Comparison of ENCODE assay signal across 1 cellular context in the genomic region with DNA sequence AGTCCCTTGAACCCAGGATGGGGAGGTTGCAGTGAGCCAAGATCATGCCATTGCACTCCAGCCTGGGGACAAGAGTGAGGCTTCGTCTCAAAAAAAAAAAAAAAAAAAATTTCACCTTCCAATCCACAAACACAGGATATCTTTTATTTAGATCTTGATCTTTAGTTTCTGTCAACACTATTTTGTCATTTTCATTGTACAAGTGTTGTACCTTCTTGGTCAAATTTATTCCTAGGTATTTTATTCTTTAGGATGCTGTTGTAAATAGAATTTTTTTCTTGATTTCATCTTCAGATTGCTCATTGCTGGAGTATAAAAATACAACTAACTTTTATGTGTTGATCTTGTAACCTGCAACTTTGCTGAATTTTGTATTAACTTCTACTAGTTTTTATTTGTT.
A peak's percentile ranks its signal among the peaks of the same experiment; 100 is the strongest.
TF ChIP-seq lines count a peak whose summit lies in the region.

No MANE protein-coding gene starts in this region.

TF ChIP-seq in HepG2, 621 proteins besides CTCF, POLR2A, EP300 and RAD21 (continued from another document):
- TF ChIP-seq, protein P1, sequence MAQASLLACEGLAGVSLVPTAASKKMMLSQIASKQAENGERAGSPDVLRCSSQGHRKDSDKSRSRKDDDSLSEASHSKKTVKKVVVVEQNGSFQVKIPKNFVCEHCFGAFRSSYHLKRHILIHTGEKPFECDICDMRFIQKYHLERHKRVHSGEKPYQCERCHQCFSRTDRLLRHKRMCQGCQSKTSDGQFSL (CRISPR knock-in tag; IDR thresholded peaks at IDR 0.05) = no peak
- TF ChIP-seq, protein P2, sequence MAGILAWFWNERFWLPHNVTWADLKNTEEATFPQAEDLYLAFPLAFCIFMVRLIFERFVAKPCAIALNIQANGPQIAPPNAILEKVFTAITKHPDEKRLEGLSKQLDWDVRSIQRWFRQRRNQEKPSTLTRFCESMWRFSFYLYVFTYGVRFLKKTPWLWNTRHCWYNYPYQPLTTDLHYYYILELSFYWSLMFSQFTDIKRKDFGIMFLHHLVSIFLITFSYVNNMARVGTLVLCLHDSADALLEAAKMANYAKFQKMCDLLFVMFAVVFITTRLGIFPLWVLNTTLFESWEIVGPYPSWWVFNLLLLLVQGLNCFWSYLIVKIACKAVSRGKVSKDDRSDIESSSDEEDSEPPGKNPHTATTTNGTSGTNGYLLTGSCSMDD (CRISPR knock-in tag; IDR thresholded peaks at IDR 0.05) = no peak
- TF ChIP-seq ZNF563 (CRISPR knock-in tag; IDR thresholded peaks at IDR 0.05) (0 out of 2 replicates have a peak, but pooled peaks have one; percentile 1), PHF21A (CRISPR knock-in tag; IDR thresholded peaks at IDR 0.05) (no peak), CC2D1A (CRISPR knock-in tag; IDR thresholded peaks at IDR 0.05) (no peak), ZFP36L2 (CRISPR knock-in tag; IDR thresholded peaks at IDR 0.05) (no peak), ZBTB7B (CRISPR knock-in tag; IDR thresholded peaks at IDR 0.05) (no peak), SRF (IDR thresholded peaks at IDR 0.05; ENCODE audit: low read depth, low read length) (no peak), ZBTB20 (CRISPR knock-in tag; IDR thresholded peaks at IDR 0.05; ENCODE audit: borderline replicate concordance, low read depth) (no peak), POLR2AphosphoS2 (IDR thresholded peaks at IDR 0.05; ENCODE audit: low read depth, low read length) (no peak), ZNF20 (CRISPR knock-in tag; IDR thresholded peaks at IDR 0.05) (no peak), TRIM24 (CRISPR knock-in tag; IDR thresholded peaks at IDR 0.05) (no peak), ZSCAN21 (CRISPR knock-in tag; IDR thresholded peaks at IDR 0.05; ENCODE audit: borderline replicate concordance) (no peak), ZNF670 (CRISPR knock-in tag; IDR thresholded peaks at IDR 0.05; ENCODE audit: borderline replicate concordance) (0 out of 2 replicates have a peak, but pooled peaks have one; percentile 16)
- TF ChIP-seq, protein P3, sequence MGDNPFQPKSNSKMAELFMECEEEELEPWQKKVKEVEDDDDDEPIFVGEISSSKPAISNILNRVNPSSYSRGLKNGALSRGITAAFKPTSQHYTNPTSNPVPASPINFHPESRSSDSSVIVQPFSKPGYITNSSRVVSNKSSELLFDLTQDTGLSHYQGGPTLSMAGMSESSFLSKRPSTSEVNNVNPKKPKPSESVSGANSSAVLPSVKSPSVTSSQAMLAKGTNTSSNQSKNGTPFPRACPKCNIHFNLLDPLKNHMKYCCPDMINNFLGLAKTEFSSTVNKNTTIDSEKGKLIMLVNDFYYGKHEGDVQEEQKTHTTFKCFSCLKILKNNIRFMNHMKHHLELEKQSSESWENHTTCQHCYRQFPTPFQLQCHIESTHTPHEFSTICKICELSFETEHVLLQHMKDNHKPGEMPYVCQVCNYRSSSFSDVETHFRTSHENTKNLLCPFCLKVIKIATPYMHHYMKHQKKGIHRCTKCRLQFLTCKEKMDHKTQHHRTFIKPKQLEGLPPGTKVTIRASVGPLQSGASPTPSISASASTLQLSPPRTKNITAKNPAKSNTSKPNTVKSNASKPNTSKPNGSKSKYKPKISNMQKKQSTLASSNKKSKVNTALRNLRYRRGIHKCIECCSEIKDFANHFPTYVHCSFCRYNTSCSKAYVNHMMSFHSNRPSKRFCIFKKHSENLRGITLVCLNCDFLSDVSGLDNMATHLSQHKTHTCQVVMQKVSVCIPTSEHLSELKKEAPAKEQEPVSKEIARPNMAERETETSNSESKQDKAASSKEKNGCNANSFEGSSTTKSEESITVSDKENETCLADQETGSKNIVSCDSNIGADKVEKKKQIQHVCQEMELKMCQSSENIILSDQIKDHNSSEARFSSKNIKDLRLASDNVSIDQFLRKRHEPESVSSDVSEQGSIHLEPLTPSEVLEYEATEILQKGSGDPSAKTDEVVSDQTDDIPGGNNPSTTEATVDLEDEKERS (CRISPR knock-in tag; IDR thresholded peaks at IDR 0.05) = 0 out of 2 replicates have a peak, but pooled peaks have one; percentile 32
